ENCODE assay signal across 1 cellular context in the genomic region with DNA sequence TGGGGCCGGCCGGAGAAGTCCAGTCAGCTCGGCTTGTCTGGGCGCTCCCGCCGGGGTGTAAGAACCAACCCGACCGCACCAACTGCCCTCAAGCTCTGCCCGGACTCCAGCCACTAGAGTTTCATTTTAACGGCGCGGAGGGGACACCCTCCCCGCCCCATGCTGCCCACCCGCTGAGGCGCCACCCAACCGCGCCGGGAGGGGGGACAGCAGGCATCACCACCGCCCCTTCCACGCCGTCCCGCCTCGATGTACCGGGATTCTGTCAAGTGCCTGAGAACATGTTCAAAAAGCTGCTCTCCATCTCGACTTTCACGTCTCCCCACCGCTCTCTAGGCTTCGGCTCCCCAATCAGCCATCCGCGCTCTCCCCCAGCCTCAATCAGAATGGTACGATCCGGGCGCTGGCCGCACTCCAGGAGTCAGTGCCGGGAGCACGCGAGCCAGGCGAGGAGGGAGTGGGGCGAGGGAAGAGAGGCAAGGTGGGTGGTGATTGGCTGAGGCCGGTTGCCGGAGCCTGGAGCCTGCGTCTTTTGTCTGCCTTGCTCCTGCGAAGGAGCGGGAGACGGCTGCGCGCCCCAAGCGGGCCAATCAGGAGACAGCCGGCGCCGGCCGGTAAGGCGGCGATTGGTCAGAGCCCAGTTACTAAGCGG.
A peak's percentile ranks its signal among the peaks of the same experiment; 100 is the strongest.
TF ChIP-seq lines count a peak whose summit lies in the region.

A gene (minus strand): TSS at position 101 of the 652 bp plus-strand sequence. CDS start 677 bp downstream, outside the sequence.

TF ChIP-seq in HEK293, 187 proteins besides CTCF, POLR2A, EP300 and RAD21 (continued from another document and continues in another):
- TF ChIP-seq, protein P1, sequence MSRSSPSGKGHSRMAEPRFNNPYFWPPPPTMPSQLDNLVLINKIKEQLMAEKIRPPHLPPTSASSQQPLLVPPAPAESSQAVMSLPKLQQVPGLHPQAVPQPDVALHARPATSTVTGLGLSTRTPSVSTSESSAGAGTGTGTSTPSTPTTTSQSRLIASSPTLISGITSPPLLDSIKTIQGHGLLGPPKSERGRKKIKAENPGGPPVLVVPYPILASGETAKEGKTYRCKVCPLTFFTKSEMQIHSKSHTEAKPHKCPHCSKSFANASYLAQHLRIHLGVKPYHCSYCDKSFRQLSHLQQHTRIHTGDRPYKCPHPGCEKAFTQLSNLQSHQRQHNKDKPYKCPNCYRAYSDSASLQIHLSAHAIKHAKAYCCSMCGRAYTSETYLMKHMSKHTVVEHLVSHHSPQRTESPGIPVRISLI (tag by site-specific recombination; IDR thresholded peaks at IDR 0.05), result no peak; the same call in 1 of the 2 replicates
- TF ChIP-seq ZNF174 (tag by site-specific recombination; IDR thresholded peaks at IDR 0.05) (no peak), ZNF394 (tag by site-specific recombination; IDR thresholded peaks at IDR 0.05; ENCODE audit: borderline replicate concordance) (peak; percentile 81), GLIS2 (tag by site-specific recombination; IDR thresholded peaks at IDR 0.05) (peak; percentile 100), HOXD13 (CRISPR knock-in tag; IDR thresholded peaks at IDR 0.05; ENCODE audit: borderline replicate concordance) (no peak), ZNF341 (tag by site-specific recombination; IDR thresholded peaks at IDR 0.05; ENCODE audit: low read depth) (peak; percentile 98), ZNF114 (tag by site-specific recombination; IDR thresholded peaks at IDR 0.05) (no peak), ZXDB (tag by site-specific recombination; IDR thresholded peaks at IDR 0.05) (peak; percentile 99), ZNF132 (tag by site-specific recombination; IDR thresholded peaks at IDR 0.05; ENCODE audit: borderline replicate concordance) (no peak), REPIN1 (tag by site-specific recombination; IDR thresholded peaks at IDR 0.05; ENCODE audit: low read depth) (peak; percentile 71), ZNF169 (tag by site-specific recombination; IDR thresholded peaks at IDR 0.05) (peak; percentile 23; the same call in 1 of the 2 replicates), ZNF677 (tag by site-specific recombination; IDR thresholded peaks at IDR 0.05) (no peak), ZBTB8A (tag by site-specific recombination; IDR thresholded peaks at IDR 0.05) (peak; percentile 91), GLIS1 (tag by site-specific recombination; IDR thresholded peaks at IDR 0.05) (peak; percentile 100), ZNF626 (tag by site-specific recombination; IDR thresholded peaks at IDR 0.05) (no peak)
- TF ChIP-seq, protein P2, sequence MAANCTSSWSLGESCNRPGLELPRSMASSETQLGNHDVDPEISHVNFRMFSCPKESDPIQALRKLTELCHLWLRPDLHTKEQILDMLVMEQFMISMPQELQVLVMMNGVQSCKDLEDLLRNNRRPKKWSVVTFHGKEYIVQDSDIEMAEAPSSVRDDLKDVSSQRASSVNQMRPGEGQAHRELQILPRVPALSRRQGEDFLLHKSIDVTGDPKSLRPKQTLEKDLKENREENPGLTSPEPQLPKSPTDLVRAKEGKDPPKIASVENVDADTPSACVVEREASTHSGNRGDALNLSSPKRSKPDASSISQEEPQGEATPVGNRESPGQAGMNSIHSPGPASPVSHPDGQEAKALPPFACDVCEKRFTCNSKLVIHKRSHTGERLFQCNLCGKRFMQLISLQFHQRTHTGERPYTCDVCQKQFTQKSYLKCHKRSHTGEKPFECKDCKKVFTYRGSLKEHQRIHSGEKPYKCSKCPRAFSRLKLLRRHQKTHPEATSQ (tag by site-specific recombination; IDR thresholded peaks at IDR 0.05), result peak; percentile 94; the same call in 1 of the 2 replicates
- TF ChIP-seq, protein P3, sequence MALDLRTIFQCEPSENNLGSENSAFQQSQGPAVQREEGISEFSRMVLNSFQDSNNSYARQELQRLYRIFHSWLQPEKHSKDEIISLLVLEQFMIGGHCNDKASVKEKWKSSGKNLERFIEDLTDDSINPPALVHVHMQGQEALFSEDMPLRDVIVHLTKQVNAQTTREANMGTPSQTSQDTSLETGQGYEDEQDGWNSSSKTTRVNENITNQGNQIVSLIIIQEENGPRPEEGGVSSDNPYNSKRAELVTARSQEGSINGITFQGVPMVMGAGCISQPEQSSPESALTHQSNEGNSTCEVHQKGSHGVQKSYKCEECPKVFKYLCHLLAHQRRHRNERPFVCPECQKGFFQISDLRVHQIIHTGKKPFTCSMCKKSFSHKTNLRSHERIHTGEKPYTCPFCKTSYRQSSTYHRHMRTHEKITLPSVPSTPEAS (tag by site-specific recombination; IDR thresholded peaks at IDR 0.05), result peak; percentile 72
- TF ChIP-seq, protein P4, sequence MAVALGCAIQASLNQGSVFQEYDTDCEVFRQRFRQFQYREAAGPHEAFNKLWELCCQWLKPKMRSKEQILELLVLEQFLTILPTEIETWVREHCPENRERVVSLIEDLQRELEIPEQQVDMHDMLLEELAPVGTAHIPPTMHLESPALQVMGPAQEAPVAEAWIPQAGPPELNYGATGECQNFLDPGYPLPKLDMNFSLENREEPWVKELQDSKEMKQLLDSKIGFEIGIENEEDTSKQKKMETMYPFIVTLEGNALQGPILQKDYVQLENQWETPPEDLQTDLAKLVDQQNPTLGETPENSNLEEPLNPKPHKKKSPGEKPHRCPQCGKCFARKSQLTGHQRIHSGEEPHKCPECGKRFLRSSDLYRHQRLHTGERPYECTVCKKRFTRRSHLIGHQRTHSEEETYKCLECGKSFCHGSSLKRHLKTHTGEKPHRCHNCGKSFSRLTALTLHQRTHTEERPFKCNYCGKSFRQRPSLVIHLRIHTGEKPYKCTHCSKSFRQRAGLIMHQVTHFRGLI (tag by site-specific recombination; IDR thresholded peaks at IDR 0.05), result peak; percentile 86
- TF ChIP-seq, protein P5, sequence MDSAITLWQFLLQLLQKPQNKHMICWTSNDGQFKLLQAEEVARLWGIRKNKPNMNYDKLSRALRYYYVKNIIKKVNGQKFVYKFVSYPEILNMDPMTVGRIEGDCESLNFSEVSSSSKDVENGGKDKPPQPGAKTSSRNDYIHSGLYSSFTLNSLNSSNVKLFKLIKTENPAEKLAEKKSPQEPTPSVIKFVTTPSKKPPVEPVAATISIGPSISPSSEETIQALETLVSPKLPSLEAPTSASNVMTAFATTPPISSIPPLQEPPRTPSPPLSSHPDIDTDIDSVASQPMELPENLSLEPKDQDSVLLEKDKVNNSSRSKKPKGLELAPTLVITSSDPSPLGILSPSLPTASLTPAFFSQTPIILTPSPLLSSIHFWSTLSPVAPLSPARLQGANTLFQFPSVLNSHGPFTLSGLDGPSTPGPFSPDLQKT (IDR thresholded peaks at IDR 0.05; ENCODE audit: borderline replicate concordance, low read depth, low read length), result no peak
- TF ChIP-seq, protein P6, sequence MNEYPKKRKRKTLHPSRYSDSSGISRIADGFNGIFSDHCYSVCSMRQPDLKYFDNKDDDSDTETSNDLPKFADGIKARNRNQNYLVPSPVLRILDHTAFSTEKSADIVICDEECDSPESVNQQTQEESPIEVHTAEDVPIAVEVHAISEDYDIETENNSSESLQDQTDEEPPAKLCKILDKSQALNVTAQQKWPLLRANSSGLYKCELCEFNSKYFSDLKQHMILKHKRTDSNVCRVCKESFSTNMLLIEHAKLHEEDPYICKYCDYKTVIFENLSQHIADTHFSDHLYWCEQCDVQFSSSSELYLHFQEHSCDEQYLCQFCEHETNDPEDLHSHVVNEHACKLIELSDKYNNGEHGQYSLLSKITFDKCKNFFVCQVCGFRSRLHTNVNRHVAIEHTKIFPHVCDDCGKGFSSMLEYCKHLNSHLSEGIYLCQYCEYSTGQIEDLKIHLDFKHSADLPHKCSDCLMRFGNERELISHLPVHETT (tag by site-specific recombination; IDR thresholded peaks at IDR 0.05), result peak; percentile 99
- TF ChIP-seq, protein P7, sequence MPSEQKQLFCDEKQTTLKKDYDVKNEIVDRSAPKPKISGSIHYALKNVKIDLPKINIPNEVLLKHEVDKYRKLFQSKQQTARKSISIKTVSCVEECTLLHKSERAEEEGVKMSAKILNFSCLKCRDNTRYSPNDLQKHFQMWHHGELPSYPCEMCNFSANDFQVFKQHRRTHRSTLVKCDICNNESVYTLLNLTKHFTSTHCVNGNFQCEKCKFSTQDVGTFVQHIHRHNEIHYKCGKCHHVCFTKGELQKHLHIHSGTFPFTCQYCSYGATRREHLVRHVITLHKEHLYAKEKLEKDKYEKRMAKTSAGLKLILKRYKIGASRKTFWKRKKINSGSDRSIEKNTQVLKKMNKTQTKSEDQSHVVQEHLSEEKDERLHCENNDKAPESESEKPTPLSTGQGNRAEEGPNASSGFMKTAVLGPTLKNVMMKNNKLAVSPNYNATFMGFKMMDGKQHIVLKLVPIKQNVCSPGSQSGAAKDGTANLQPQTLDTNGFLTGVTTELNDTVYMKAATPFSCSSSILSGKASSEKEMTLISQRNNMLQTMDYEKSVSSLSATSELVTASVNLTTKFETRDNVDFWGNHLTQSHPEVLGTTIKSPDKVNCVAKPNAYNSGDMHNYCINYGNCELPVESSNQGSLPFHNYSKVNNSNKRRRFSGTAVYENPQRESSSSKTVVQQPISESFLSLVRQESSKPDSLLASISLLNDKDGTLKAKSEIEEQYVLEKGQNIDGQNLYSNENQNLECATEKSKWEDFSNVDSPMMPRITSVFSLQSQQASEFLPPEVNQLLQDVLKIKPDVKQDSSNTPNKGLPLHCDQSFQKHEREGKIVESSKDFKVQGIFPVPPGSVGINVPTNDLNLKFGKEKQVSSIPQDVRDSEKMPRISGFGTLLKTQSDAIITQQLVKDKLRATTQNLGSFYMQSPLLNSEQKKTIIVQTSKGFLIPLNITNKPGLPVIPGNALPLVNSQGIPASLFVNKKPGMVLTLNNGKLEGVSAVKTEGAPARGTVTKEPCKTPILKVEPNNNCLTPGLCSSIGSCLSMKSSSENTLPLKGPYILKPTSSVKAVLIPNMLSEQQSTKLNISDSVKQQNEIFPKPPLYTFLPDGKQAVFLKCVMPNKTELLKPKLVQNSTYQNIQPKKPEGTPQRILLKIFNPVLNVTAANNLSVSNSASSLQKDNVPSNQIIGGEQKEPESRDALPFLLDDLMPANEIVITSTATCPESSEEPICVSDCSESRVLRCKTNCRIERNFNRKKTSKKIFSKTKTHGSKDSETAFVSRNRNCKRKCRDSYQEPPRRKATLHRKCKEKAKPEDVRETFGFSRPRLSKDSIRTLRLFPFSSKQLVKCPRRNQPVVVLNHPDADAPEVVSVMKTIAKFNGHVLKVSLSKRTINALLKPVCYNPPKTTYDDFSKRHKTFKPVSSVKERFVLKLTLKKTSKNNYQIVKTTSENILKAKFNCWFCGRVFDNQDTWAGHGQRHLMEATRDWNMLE (tag by site-specific recombination; conservative IDR thresholded peaks at IDR 0.05; ENCODE audit: low read depth), result 0 out of 2 replicates have a peak, but pooled peaks have one; percentile 41
- TF ChIP-seq, protein P8, sequence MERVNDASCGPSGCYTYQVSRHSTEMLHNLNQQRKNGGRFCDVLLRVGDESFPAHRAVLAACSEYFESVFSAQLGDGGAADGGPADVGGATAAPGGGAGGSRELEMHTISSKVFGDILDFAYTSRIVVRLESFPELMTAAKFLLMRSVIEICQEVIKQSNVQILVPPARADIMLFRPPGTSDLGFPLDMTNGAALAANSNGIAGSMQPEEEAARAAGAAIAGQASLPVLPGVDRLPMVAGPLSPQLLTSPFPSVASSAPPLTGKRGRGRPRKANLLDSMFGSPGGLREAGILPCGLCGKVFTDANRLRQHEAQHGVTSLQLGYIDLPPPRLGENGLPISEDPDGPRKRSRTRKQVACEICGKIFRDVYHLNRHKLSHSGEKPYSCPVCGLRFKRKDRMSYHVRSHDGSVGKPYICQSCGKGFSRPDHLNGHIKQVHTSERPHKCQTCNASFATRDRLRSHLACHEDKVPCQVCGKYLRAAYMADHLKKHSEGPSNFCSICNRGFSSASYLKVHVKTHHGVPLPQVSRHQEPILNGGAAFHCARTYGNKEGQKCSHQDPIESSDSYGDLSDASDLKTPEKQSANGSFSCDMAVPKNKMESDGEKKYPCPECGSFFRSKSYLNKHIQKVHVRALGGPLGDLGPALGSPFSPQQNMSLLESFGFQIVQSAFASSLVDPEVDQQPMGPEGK (tag by site-specific recombination; IDR thresholded peaks at IDR 0.05), result peak; percentile 100
- TF ChIP-seq, protein P9, sequence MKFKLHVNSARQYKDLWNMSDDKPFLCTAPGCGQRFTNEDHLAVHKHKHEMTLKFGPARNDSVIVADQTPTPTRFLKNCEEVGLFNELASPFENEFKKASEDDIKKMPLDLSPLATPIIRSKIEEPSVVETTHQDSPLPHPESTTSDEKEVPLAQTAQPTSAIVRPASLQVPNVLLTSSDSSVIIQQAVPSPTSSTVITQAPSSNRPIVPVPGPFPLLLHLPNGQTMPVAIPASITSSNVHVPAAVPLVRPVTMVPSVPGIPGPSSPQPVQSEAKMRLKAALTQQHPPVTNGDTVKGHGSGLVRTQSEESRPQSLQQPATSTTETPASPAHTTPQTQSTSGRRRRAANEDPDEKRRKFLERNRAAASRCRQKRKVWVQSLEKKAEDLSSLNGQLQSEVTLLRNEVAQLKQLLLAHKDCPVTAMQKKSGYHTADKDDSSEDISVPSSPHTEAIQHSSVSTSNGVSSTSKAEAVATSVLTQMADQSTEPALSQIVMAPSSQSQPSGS (tag by site-specific recombination; IDR thresholded peaks at IDR 0.05; ENCODE audit: low read depth), result no peak; the same call in 1 of the 2 replicates
- TF ChIP-seq, protein P10, sequence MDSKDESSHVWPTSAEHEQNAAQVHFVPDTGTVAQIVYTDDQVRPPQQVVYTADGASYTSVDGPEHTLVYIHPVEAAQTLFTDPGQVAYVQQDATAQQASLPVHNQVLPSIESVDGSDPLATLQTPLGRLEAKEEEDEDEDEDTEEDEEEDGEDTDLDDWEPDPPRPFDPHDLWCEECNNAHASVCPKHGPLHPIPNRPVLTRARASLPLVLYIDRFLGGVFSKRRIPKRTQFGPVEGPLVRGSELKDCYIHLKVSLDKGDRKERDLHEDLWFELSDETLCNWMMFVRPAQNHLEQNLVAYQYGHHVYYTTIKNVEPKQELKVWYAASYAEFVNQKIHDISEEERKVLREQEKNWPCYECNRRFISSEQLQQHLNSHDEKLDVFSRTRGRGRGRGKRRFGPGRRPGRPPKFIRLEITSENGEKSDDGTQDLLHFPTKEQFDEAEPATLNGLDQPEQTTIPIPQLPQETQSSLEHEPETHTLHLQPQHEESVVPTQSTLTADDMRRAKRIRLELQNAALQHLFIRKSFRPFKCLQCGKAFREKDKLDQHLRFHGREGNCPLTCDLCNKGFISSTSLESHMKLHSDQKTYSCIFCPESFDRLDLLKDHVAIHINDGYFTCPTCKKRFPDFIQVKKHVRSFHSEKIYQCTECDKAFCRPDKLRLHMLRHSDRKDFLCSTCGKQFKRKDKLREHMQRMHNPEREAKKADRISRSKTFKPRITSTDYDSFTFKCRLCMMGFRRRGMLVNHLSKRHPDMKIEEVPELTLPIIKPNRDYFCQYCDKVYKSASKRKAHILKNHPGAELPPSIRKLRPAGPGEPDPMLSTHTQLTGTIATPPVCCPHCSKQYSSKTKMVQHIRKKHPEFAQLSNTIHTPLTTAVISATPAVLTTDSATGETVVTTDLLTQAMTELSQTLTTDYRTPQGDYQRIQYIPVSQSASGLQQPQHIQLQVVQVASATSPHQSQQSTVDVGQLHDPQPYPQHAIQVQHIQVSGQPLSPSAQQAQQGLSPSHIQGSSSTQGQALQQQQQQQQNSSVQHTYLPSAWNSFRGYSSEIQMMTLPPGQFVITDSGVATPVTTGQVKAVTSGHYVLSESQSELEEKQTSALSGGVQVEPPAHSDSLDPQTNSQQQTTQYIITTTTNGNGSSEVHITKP (tag by site-specific recombination; IDR thresholded peaks at IDR 0.05), result peak; percentile 100
- TF ChIP-seq, protein P11, sequence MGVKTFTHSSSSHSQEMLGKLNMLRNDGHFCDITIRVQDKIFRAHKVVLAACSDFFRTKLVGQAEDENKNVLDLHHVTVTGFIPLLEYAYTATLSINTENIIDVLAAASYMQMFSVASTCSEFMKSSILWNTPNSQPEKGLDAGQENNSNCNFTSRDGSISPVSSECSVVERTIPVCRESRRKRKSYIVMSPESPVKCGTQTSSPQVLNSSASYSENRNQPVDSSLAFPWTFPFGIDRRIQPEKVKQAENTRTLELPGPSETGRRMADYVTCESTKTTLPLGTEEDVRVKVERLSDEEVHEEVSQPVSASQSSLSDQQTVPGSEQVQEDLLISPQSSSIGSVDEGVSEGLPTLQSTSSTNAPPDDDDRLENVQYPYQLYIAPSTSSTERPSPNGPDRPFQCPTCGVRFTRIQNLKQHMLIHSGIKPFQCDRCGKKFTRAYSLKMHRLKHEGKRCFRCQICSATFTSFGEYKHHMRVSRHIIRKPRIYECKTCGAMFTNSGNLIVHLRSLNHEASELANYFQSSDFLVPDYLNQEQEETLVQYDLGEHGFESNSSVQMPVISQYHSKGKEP (tag by site-specific recombination; IDR thresholded peaks at IDR 0.05), result peak; percentile 22; the same call in 1 of the 2 replicates
